ENCODE assay signal across 7 cellular contexts in the genomic region with DNA sequence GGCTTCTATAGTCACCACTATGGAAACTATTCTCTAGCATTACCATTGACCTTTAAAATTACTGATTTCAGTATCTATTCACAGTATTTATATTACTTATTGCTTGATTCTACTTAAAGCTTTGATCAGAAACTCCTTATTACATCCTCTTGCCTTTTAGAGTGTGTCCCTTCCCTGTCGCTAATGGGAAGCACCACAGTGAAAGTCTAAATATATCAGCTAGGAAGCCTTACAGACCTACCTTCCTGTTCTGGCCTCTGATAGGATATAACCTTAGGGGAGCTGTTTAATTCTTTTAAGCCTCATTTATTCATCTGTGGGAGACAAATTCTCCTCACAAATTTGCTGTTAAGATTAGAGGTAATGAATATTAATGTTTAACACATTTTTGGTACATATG.
"Had no signal": no experiment of that assay in that cellular context is flagged by ENCODE, and none has a peak within 500 bp of the region (broad histone marks: within the 10 kb centered on the region; RNA-seq: fewer than 3 reads in every experiment).

No MANE protein-coding gene starts in this region.

- ATAC-seq: GM23338, HepG2 had no signal

- H3K36me3 Mint-ChIP-seq: IgD-negative memory B cell had no signal

- H3K4me3 ChIP-seq: GM23338 had no signal

- H3K27ac Mint-ChIP-seq: GM23338, H9, IgD-negative memory B cell had no signal

- H3K27ac ChIP-seq: HL-60 had no signal

- H3K4me3 Mint-ChIP-seq: GM23338, H9, IgD-negative memory B cell had no signal

- H3K27me3 Mint-ChIP-seq: IgD-negative memory B cell had no signal

- DNase-seq: H9, HCEC 1CT, KG1 had no signal

- H3K9me3 Mint-ChIP-seq: GM23338, H9 had no signal

- H3K4me1 Mint-ChIP-seq: GM23338, H9, IgD-negative memory B cell had no signal
